ENCODE assay signal across 18 cellular contexts in the genomic region with DNA sequence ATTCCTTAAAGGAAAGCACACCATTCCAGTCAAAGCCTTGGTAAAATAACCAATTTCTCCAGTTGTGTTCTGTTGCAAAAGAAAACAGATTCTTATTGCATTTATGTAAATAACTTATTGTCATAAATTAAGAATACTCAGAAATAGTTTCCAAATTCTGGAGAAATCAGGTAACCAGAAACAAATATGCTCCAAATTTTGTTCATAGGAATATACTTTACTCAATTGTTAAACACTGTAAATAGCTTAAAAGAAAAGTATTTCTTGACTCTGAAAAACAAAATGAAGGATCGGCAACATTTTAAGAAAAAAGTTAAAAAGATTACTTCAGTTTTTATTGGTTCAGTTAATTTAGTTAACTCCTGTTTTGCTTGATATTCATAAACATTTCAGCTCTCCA.
"Had no signal": no experiment of that assay in that cellular context is flagged by ENCODE, and none has a peak within 500 bp of the region (broad histone marks: within the 10 kb centered on the region; RNA-seq: fewer than 3 reads in every experiment).

No MANE protein-coding gene starts in this region.

- H3K27ac ChIP-seq: KMS-11, SJCRH30 had no signal

- H3K4me2 ChIP-seq: KMS-11 had no signal

- H3K9me3 ChIP-seq: SJCRH30 had no signal

- H3K4me3 ChIP-seq: SJCRH30 had no signal

- DNase-seq: Kasumi-1, MM.1S, NCI-H1092, NCI-H1436, NCI-H187, NCI-H2029, NCI-H2081 treated with DMSO at 0.1 percent for 48 hours, NCI-H2171, NCI-H226, NCI-H446, NCI-H510A, NCI-H524 treated with DMSO at 0.1 percent for 48 hours, NCI-H69, NCI-H774, PC-3, SHP77 treated with DMSO at 0.1 percent for 48 hours, SJCRH30 had no signal

- H3K4me1 ChIP-seq: SJCRH30 had no signal

- H3K36me3 ChIP-seq: SJCRH30 had no signal

- H3K9ac ChIP-seq: KMS-11 had no signal

- H3K27me3 ChIP-seq: SJCRH30 had no signal
